8 cellular contexts compared by ENCODE assay signal in the genomic region with DNA sequence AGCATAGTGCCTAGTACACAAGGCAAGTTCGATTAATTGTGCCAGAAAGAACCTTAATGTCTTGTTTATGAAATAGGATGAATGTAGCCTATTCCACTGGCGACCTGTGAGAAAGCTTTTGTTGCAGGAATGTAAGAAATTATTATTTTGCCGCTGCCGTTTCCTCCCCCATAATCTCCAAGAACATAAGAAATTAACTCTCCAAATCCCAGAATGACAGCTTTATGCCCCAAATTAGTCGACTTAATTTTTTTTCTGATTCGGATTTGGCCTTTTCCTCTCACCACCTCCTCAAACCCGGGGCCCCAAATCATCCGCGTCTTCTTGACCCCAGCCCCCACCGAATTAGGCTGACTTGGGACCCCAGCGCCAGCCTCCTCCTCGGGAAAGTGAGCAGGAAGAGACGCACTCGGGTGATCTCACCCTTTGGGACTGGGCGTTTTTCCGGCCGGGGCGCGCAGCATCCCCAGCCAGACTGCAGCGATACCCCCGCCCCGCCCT. TPM values are rescaled to one million over a fixed set of nuclear protein-coding genes. Genes with fewer than 3 reads are reported as not detected.
DNase-seq lines count a peak whose midpoint lies in the region; ATAC-seq and TF ChIP-seq lines count a peak whose summit lies in the region.

No MANE protein-coding gene starts in this region.

- H3K36me3 ChIP-seq in iPS-18a (ENCODE audit: control insufficient read depth, low read depth, low read length) (no peaks in the 10 kb centered on the region), stomach (no peaks in the 10 kb centered on the region)

- H3K4me3 Mint-ChIP-seq in activated CD4-positive, alpha-beta T cell treated with anti-CD3 and anti-CD28 coated beads, Interleukin-2, amount 10 ng/mL, durations not matched to agents 7 days and 5 days, result peak overlapping the region; percentile 92
- H3K4me3 Mint-ChIP-seq in activated CD8-positive, alpha-beta T cell treated with anti-CD3 and anti-CD28 coated beads, Interleukin-2, amount 10 ng/mL, durations not matched to agents 7 days and 5 days, result peak overlapping the region; percentile 94

- CTCF ChIA-PET in activated CD4-positive, alpha-beta T cell treated with anti-CD3 and anti-CD28 coated beads, Interleukin-2, amount 10 ng/mL, durations not matched to agents 7 days and 5 days (lab: Charles Lee), result interaction anchor here (1.0 to 1.6 kb wide), 6 partner anchors 9 to 181 kb away, joined by 3 to 4 read pairs (median 3); a partner anchor contains a TSS
- CTCF ChIA-PET in activated CD8-positive, alpha-beta T cell treated with anti-CD3 and anti-CD28 coated beads, Interleukin-2, amount 10 ng/mL, durations not matched to agents 7 days and 5 days (lab: Charles Lee), result interaction anchor here (1.3 to 1.6 kb wide), 3 partner anchors 8 to 40 kb away, joined by 3 to 13 read pairs (median 4); no protein-coding TSS in a partner anchor

- no peak for TF ChIP-seq CTCF in stomach (IDR thresholded peaks at IDR 0.05)

- H3K27me3 ChIP-seq in iPS-18a (ENCODE audit: control insufficient read depth, insufficient read depth, low read length), result peaks cover 35% of the 10 kb centered on the region
- no peaks in the 10 kb centered on the region for H3K27me3 ChIP-seq in stomach

- DNase-seq in activated CD4-positive, alpha-beta T cell treated with anti-CD3 and anti-CD28 coated beads, Interleukin-2, amount 10 ng/mL, durations not matched to agents 7 days and 5 days, result no peak
- DNase-seq in activated CD4-positive, alpha-beta T cell treated with anti-CD3 and anti-CD28 coated beads for 4 hours, result no peak
- DNase-seq in activated CD8-positive, alpha-beta T cell treated with anti-CD3 and anti-CD28 coated beads, Interleukin-2, amount 10 ng/mL, durations not matched to agents 7 days and 5 days, result no peak
- DNase-seq in stomach (no peak), activated gamma-delta T cell treated with Interleukin-2 at 50 U/mL for 16 hours (no peak)
- DNase-seq in activated effector memory CD4-positive, alpha-beta T cell treated with anti-CD3 and anti-CD28 coated beads, Interleukin-2, amount 50 U/mL, for 16 hours, result no peak

- peaks cover 5% of the 10 kb centered on the region for H3K36me3 Mint-ChIP-seq in activated CD4-positive, alpha-beta T cell treated with anti-CD3 and anti-CD28 coated beads, Interleukin-2, amount 10 ng/mL, durations not matched to agents 7 days and 5 days (ENCODE audit: low read depth)
- H3K36me3 Mint-ChIP-seq in activated CD8-positive, alpha-beta T cell treated with anti-CD3 and anti-CD28 coated beads, Interleukin-2, amount 10 ng/mL, durations not matched to agents 7 days and 5 days (ENCODE audit: low read depth), result peaks cover under 1% of the 10 kb centered on the region

- TF ChIP-seq POLR2A in stomach (IDR thresholded peaks at IDR 0.05), result no peak

- H3K9me3 ChIP-seq in iPS-18a (ENCODE audit: control insufficient read depth, low read depth, low read length) (no peaks in the 10 kb centered on the region), stomach (no peaks in the 10 kb centered on the region)

- TF ChIP-seq EP300 in stomach (IDR thresholded peaks at IDR 0.05), result no peak

- 2 to 5% (median 5%) methylated on average over 18 to 22 of the region's 22 CpGs for WGBS in stomach, 5 donors

- peaks cover 33% of the 10 kb centered on the region for H3K4me1 ChIP-seq in iPS-18a (ENCODE audit: control insufficient read depth, low read depth, low read length)
- peaks cover 36 to 66% (median 53%) of the 10 kb centered on the region in 4 donors for H3K4me1 ChIP-seq in stomach

- peak overlapping the region; percentile 43 for H3K9ac ChIP-seq in iPS-18a (ENCODE audit: low read length)

- intact Hi-C loops in stomach (cut with DNase I; ENCODE audit: low total_unique reads), result no loop called here

- ATAC-seq in activated CD8-positive, alpha-beta T cell treated with anti-CD3 and anti-CD28 coated beads, Interleukin-2, amount 10 ng/mL, durations not matched to agents 7 days and 5 days, result no peak
- no peak for ATAC-seq in GM18907 (IDR thresholded peaks at IDR 0.05; ENCODE audit: unreplicated experiment)

- H3K4me1 Mint-ChIP-seq in activated CD4-positive, alpha-beta T cell treated with anti-CD3 and anti-CD28 coated beads, Interleukin-2, amount 10 ng/mL, durations not matched to agents 7 days and 5 days, result peaks cover 32% of the 10 kb centered on the region
- H3K4me1 Mint-ChIP-seq in activated CD8-positive, alpha-beta T cell treated with anti-CD3 and anti-CD28 coated beads, Interleukin-2, amount 10 ng/mL, durations not matched to agents 7 days and 5 days (ENCODE audit: low read depth), result peaks cover 20% of the 10 kb centered on the region

- H3K27ac ChIP-seq in iPS-18a (ENCODE audit: low read length) (no peak overlapping the region), stomach (peak overlapping the region; percentile 95 to 99 (median 97))

- H3K27ac Mint-ChIP-seq in activated CD4-positive, alpha-beta T cell treated with anti-CD3 and anti-CD28 coated beads, Interleukin-2, amount 10 ng/mL, durations not matched to agents 7 days and 5 days, result peak overlapping the region; percentile 97
- H3K27ac Mint-ChIP-seq in activated CD8-positive, alpha-beta T cell treated with anti-CD3 and anti-CD28 coated beads, Interleukin-2, amount 10 ng/mL, durations not matched to agents 7 days and 5 days, result peak overlapping the region; percentile 94

- no peaks in the 10 kb centered on the region for H3K27me3 Mint-ChIP-seq in activated CD4-positive, alpha-beta T cell treated with anti-CD3 and anti-CD28 coated beads, Interleukin-2, amount 10 ng/mL, durations not matched to agents 7 days and 5 days
- no peaks in the 10 kb centered on the region for H3K27me3 Mint-ChIP-seq in activated CD8-positive, alpha-beta T cell treated with anti-CD3 and anti-CD28 coated beads, Interleukin-2, amount 10 ng/mL, durations not matched to agents 7 days and 5 days (ENCODE audit: low read depth)

- no peaks in the 10 kb centered on the region for H3K9me3 Mint-ChIP-seq in activated CD4-positive, alpha-beta T cell treated with anti-CD3 and anti-CD28 coated beads, Interleukin-2, amount 10 ng/mL, durations not matched to agents 7 days and 5 days
- no peaks in the 10 kb centered on the region for H3K9me3 Mint-ChIP-seq in activated CD8-positive, alpha-beta T cell treated with anti-CD3 and anti-CD28 coated beads, Interleukin-2, amount 10 ng/mL, durations not matched to agents 7 days and 5 days (ENCODE audit: insufficient read depth)

- POLR2A ChIA-PET in activated CD4-positive, alpha-beta T cell treated with anti-CD3 and anti-CD28 coated beads, Interleukin-2, amount 10 ng/mL, durations not matched to agents 7 days and 5 days (lab: Charles Lee), result interaction anchor here (0.7 kb wide), 1 partner anchor 359 kb away, joined by 3 read pairs; no protein-coding TSS in a partner anchor
- POLR2A ChIA-PET in activated CD8-positive, alpha-beta T cell treated with anti-CD3 and anti-CD28 coated beads, Interleukin-2, amount 10 ng/mL, durations not matched to agents 7 days and 5 days (lab: Charles Lee), result interaction anchor here (0.7 to 4.3 kb wide), 15 partner anchors 7 to 267 kb away, joined by 3 to 38 read pairs (median 4); a partner anchor contains a TSS

- peak overlapping the region; percentile 72 for H3K4me3 ChIP-seq in iPS-18a (ENCODE audit: low read length)
- H3K4me3 ChIP-seq in stomach, result peak overlapping the region; percentile 72 to 98 (median 94)

RNA-seq across cellular contexts. Expression of a gene that starts 0.7 kb away (rescaled TPM):
- 100 to 1,000 TPM; 338 to 383 TPM for total RNA-seq in activated CD4-positive, alpha-beta T cell treated with anti-CD3 and anti-CD28 coated beads, Interleukin-2, amount 10 ng/mL, durations not matched to agents 7 days and 5 days
- 100 to 1,000 TPM; 292 to 303 TPM for total RNA-seq in activated CD8-positive, alpha-beta T cell treated with anti-CD3 and anti-CD28 coated beads, Interleukin-2, amount 10 ng/mL, durations not matched to agents 7 days and 5 days
- total RNA-seq in stomach, result 100 to 1,000 TPM; 272 to 726 (median 399) TPM
- polyA plus RNA-seq in stomach, result 100 to 1,000 TPM in 1 of 3 donors, 10 to 100 TPM in 2; 41.4 to 104 (median 49.0) TPM

RNA-seq across cellular contexts. Expression of a gene that starts 47.2 kb away (rescaled TPM):
- total RNA-seq in activated CD4-positive, alpha-beta T cell treated with anti-CD3 and anti-CD28 coated beads, Interleukin-2, amount 10 ng/mL, durations not matched to agents 7 days and 5 days, result 10 to 100 TPM; 47.3 to 49.6 TPM
- 10 to 100 TPM; 46.5 to 47.7 TPM for total RNA-seq in activated CD8-positive, alpha-beta T cell treated with anti-CD3 and anti-CD28 coated beads, Interleukin-2, amount 10 ng/mL, durations not matched to agents 7 days and 5 days
- 10 to 100 TPM; 12.7 to 33.5 (median 23.9) TPM for total RNA-seq in stomach
- polyA plus RNA-seq in stomach, result 10 to 100 TPM; 10.3 to 14.7 (median 10.8) TPM
